ENCODE assay signal across 2 cellular contexts in genomic region chr6:151641028-151641427, GRCh38.
TF ChIP-seq lines count a peak whose summit lies in the region.

No MANE protein-coding gene starts in this region.

TF ChIP-seq in liver, 16 proteins besides CTCF, POLR2A, EP300 and RAD21 (continued from another document):
- TF ChIP-seq ZBTB33 (IDR thresholded peaks at IDR 0.05): peak; percentile 78
- TF ChIP-seq NR2F2 (IDR thresholded peaks at IDR 0.05): no peak
- peak; percentile 75 to 81 for TF ChIP-seq RXRA (IDR thresholded peaks at IDR 0.05)
- TF ChIP-seq JUND (IDR thresholded peaks at IDR 0.05): peak; percentile 55 to 76
- TF ChIP-seq, protein P1, sequence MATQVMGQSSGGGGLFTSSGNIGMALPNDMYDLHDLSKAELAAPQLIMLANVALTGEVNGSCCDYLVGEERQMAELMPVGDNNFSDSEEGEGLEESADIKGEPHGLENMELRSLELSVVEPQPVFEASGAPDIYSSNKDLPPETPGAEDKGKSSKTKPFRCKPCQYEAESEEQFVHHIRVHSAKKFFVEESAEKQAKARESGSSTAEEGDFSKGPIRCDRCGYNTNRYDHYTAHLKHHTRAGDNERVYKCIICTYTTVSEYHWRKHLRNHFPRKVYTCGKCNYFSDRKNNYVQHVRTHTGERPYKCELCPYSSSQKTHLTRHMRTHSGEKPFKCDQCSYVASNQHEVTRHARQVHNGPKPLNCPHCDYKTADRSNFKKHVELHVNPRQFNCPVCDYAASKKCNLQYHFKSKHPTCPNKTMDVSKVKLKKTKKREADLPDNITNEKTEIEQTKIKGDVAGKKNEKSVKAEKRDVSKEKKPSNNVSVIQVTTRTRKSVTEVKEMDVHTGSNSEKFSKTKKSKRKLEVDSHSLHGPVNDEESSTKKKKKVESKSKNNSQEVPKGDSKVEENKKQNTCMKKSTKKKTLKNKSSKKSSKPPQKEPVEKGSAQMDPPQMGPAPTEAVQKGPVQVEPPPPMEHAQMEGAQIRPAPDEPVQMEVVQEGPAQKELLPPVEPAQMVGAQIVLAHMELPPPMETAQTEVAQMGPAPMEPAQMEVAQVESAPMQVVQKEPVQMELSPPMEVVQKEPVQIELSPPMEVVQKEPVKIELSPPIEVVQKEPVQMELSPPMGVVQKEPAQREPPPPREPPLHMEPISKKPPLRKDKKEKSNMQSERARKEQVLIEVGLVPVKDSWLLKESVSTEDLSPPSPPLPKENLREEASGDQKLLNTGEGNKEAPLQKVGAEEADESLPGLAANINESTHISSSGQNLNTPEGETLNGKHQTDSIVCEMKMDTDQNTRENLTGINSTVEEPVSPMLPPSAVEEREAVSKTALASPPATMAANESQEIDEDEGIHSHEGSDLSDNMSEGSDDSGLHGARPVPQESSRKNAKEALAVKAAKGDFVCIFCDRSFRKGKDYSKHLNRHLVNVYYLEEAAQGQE (IDR thresholded peaks at IDR 0.05): peak; percentile 36
- peak; percentile 41 for TF ChIP-seq HNF4G (IDR thresholded peaks at IDR 0.05)
- peak; percentile 76 for TF ChIP-seq YY1 (IDR thresholded peaks at IDR 0.05)
- TF ChIP-seq SP1 (IDR thresholded peaks at IDR 0.05): peak; percentile 93

TF ChIP-seq in HepG2, 621 proteins besides CTCF, POLR2A, EP300 and RAD21 (continued from another document):
- TF ChIP-seq AFF4 (CRISPR knock-in tag; IDR thresholded peaks at IDR 0.05) (no peak), ZNF326 (CRISPR knock-in tag; IDR thresholded peaks at IDR 0.05; ENCODE audit: borderline replicate concordance) (no peak), ZKSCAN1 (IDR thresholded peaks at IDR 0.05; ENCODE audit: low read length) (no peak), MEIS2 (CRISPR knock-in tag; IDR thresholded peaks at IDR 0.05) (no peak), ZNF260 (CRISPR knock-in tag; IDR thresholded peaks at IDR 0.05; ENCODE audit: borderline replicate concordance, low read depth) (no peak), GMEB2 (CRISPR knock-in tag; IDR thresholded peaks at IDR 0.05; ENCODE audit: low read depth) (no peak), ZNF207 (IDR thresholded peaks at IDR 0.05; ENCODE audit: borderline replicate concordance) (no peak), ZNF350 (CRISPR knock-in tag; IDR thresholded peaks at IDR 0.05; ENCODE audit: borderline replicate concordance, low read depth) (no peak)
- TF ChIP-seq, protein P2, sequence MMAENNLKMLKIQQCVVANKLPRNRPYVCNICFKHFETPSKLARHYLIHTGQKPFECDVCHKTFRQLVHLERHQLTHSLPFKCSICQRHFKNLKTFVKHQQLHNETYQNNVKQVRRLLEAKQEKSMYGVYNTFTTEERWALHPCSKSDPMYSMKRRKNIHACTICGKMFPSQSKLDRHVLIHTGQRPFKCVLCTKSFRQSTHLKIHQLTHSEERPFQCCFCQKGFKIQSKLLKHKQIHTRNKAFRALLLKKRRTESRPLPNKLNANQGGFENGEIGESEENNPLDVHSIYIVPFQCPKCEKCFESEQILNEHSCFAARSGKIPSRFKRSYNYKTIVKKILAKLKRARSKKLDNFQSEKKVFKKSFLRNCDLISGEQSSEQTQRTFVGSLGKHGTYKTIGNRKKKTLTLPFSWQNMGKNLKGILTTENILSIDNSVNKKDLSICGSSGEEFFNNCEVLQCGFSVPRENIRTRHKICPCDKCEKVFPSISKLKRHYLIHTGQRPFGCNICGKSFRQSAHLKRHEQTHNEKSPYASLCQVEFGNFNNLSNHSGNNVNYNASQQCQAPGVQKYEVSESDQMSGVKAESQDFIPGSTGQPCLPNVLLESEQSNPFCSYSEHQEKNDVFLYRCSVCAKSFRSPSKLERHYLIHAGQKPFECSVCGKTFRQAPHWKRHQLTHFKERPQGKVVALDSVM (CRISPR knock-in tag; IDR thresholded peaks at IDR 0.05): no peak
